In the genomic region with DNA sequence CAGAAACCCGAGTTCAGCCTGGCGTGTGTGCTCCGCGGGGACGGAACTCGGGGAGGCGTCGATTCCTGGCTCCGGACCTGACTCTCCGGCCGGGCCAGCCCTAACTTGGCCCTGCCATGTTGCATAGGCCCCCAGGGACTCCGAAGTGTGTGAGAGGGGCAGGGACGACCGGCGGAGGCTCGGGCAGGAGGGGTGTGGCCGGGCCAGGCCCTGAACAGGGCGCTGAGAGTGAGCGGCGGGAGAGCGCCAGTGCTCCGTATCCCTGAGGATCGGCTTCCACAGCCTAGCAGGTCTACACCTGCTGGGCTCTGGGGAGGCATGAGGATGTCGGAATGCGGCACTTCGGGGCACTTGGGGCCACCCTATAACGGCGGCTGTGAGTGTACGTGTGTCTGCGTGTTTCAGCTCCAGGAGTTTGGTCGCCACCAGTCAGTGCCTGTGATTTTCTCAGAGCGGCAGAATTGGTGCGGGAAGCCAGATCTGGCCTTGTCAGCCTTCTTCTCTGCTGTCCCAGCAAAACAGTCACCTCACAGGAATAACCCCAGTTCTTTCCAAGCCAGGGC, we compare ENCODE assay signal across 9 cellular contexts. TPM values are rescaled to one million over a fixed set of nuclear protein-coding genes. Genes with fewer than 3 reads are reported as not detected.
DNase-seq lines count a peak whose midpoint lies in the region; ATAC-seq, FAIRE-seq and TF ChIP-seq lines count a peak whose summit lies in the region.
"Had no signal": no experiment of that assay in that cellular context is flagged by ENCODE, and none has a peak within 500 bp of the region (broad histone marks: within the 10 kb centered on the region; RNA-seq: fewer than 3 reads in every experiment).

No MANE protein-coding gene starts in this region.

- no peak overlapping the region for H3K23ac ChIP-seq in IMR-90 (ENCODE audit: low read depth, low read length)

- H4K91ac ChIP-seq in IMR-90 (ENCODE audit: insufficient read depth, low read depth, low read length) = no peak overlapping the region

- H2BK120ac ChIP-seq in IMR-90 (ENCODE audit: low read depth, low read length) = no peak overlapping the region

- H3K27me3 ChIP-seq in A673 (replicated peaks; ENCODE audit: insufficient read depth, low read depth, low read length, poor library complexity) (peaks cover 52% of the 10 kb centered on the region), IMR-90 (ENCODE audit: control insufficient read depth, insufficient read depth, low read length) (peaks cover 61% of the 10 kb centered on the region)

- ATAC-seq in IMR-90 (ENCODE audit: low read depth) (no peak), GM19035 (IDR thresholded peaks at IDR 0.05; ENCODE audit: unreplicated experiment) (no peak), omental fat pad (ENCODE audit: low FRiP score) (no peak)
- no peak for ATAC-seq in activated CD8-positive, alpha-beta memory T cell treated with anti-CD3 and anti-CD28 coated beads, Interleukin-2, amount 10 ng/mL, durations not matched to agents 7 days and 5 days

- TF ChIP-seq POLR2A in IMR-90 (IDR thresholded peaks at IDR 0.05; ENCODE audit: low read depth, low read length) (no peak), H54 (IDR thresholded peaks at IDR 0.05; ENCODE audit: low read depth, low read length) (no peak)

- no peaks in the 10 kb centered on the region for H3K36me3 ChIP-seq in A673 (ENCODE audit: insufficient read depth, low read length, poor library complexity, severe bottlenecking)
- no peaks in the 10 kb centered on the region for H3K36me3 ChIP-seq in IMR-90 (ENCODE audit: control insufficient read depth, insufficient read depth, low read length)

- in situ Hi-C loops in IMR-90 (cut with MboI; ENCODE audit: low sequenced_read_pairs) = no loop called here

- H3K14ac ChIP-seq in IMR-90 (replicated peaks; ENCODE audit: low read depth, low read length) = no peak overlapping the region

- H3K79me1 ChIP-seq in IMR-90 (ENCODE audit: low read depth in 1 of 2, low read length in 2 of 2) = no peaks in the 10 kb centered on the region

- H2AFZ ChIP-seq in IMR-90 (replicated peaks; ENCODE audit: low read length, poor library complexity) = no peak overlapping the region

- intact Hi-C loops in A673 (cut with micrococcal nuclease; ENCODE audit: unreplicated experiment) = no loop called here
- intact Hi-C loops in IMR-90 (cut with micrococcal nuclease) = no loop called here

- H3K9me1 ChIP-seq in IMR-90 (ENCODE audit: insufficient read depth, low read length) = no peaks in the 10 kb centered on the region; the same call in 1 of the 2 replicates

- CTCF ChIA-PET in A673 (lab: Charles Lee) = no interaction called here
- CTCF ChIA-PET in IMR-90 (lab: Yijun Ruan, JAX) = no interaction called here
- CTCF ChIA-PET in activated CD8-positive, alpha-beta memory T cell treated with anti-CD3 and anti-CD28 coated beads, Interleukin-2, amount 10 ng/mL, durations not matched to agents 7 days and 5 days (lab: Charles Lee) = no interaction called here

- H3K9me3 Mint-ChIP-seq in endothelial cell (ENCODE audit: unreplicated experiment) (no peaks in the 10 kb centered on the region), nephron progenitor cell (no peaks in the 10 kb centered on the region)
- no peaks in the 10 kb centered on the region for H3K9me3 Mint-ChIP-seq in activated CD8-positive, alpha-beta memory T cell treated with anti-CD3 and anti-CD28 coated beads, Interleukin-2, amount 10 ng/mL, durations not matched to agents 7 days and 5 days (ENCODE audit: low read depth)
- H3K9me3 Mint-ChIP-seq: CD4-positive, alpha-beta T cell had no signal

- no peak overlapping the region for H2BK15ac ChIP-seq in IMR-90 (ENCODE audit: low read depth, low read length)

- TF ChIP-seq RAD21 in IMR-90 (IDR thresholded peaks at IDR 0.05; ENCODE audit: low read length) = no peak

- TF ChIP-seq CTCF in A673 (conservative IDR thresholded peaks at IDR 0.05; ENCODE audit: low read depth, low read length) = no peak
- no peak for TF ChIP-seq CTCF in IMR-90 (conservative IDR thresholded peaks at IDR 0.05; ENCODE audit: low read depth, low read length)
- TF ChIP-seq CTCF in endothelial cell (IDR thresholded peaks at IDR 0.05; ENCODE audit: unreplicated experiment) = no peak
- TF ChIP-seq CTCF in nephron progenitor cell (IDR thresholded peaks at IDR 0.05) = no peak
- no peak for TF ChIP-seq CTCF in omental fat pad (IDR thresholded peaks at IDR 0.05)

- no peak overlapping the region for H3K9ac ChIP-seq in IMR-90 (ENCODE audit: low read depth, low read length)

- no peak overlapping the region for H3K56ac ChIP-seq in IMR-90 (ENCODE audit: extremely low read depth, insufficient read depth, low read length)

- no peak overlapping the region for H4K5ac ChIP-seq in IMR-90 (ENCODE audit: low read depth, low read length)

- H3K27me3 Mint-ChIP-seq in endothelial cell (ENCODE audit: unreplicated experiment) (peaks cover 30% of the 10 kb centered on the region), nephron progenitor cell (ENCODE audit: low read depth, poor library complexity) (peaks cover 49% of the 10 kb centered on the region)
- H3K27me3 Mint-ChIP-seq in activated CD8-positive, alpha-beta memory T cell treated with anti-CD3 and anti-CD28 coated beads, Interleukin-2, amount 10 ng/mL, durations not matched to agents 7 days and 5 days = peaks cover 55% of the 10 kb centered on the region

- 2% methylated on average over 5 of the region's 33 CpGs; no CpG with 5 or more reads in 1 of the 2 experiments for WGBS in IMR-90 (ENCODE audit: extremely low coverage in 2 of 2, insufficient read length in 1 of 2), 2 experiments

- dilution Hi-C loops in IMR-90 (cut with HindIII; ENCODE audit: low sequenced_read_pairs, unreplicated experiment) = no loop called here

- H3K4ac ChIP-seq in IMR-90 (ENCODE audit: low read depth, low read length) = no peak overlapping the region

- DNase-seq in A673 (ENCODE audit: low spot score) (no peak), IMR-90 (no peak), endothelial cell (ENCODE audit: low spot score) (no peak), nephron progenitor cell (no peak), H54 (ENCODE audit: insufficient read length, low spot score) (no peak), omental fat pad (ENCODE audit: low spot score) (no peak)
- no peak for DNase-seq in activated CD8-positive, alpha-beta memory T cell treated with anti-CD3 and anti-CD28 coated beads, Interleukin-2, amount 10 ng/mL, durations not matched to agents 7 days and 5 days

- H4K8ac ChIP-seq in IMR-90 (ENCODE audit: low read depth in 2 of 2, low read length in 2 of 2) = no peak overlapping the region

- no peaks in the 10 kb centered on the region for H3K36me3 Mint-ChIP-seq in endothelial cell (ENCODE audit: low read depth, unreplicated experiment)
- no peaks in the 10 kb centered on the region for H3K36me3 Mint-ChIP-seq in nephron progenitor cell (ENCODE audit: low read depth)
- H3K36me3 Mint-ChIP-seq in activated CD8-positive, alpha-beta memory T cell treated with anti-CD3 and anti-CD28 coated beads, Interleukin-2, amount 10 ng/mL, durations not matched to agents 7 days and 5 days = no peaks in the 10 kb centered on the region

- H3K4me1 Mint-ChIP-seq in endothelial cell (ENCODE audit: unreplicated experiment) (peaks cover 2% of the 10 kb centered on the region), nephron progenitor cell (peaks cover 32% of the 10 kb centered on the region)
- H3K4me1 Mint-ChIP-seq in activated CD8-positive, alpha-beta memory T cell treated with anti-CD3 and anti-CD28 coated beads, Interleukin-2, amount 10 ng/mL, durations not matched to agents 7 days and 5 days = peaks cover 2% of the 10 kb centered on the region

- no peak overlapping the region for H2BK5ac ChIP-seq in IMR-90 (ENCODE audit: low read depth, low read length, poor library complexity, severe bottlenecking)

- H3K4me2 ChIP-seq in IMR-90 (ENCODE audit: low read depth, low read length) = peak overlapping the region; percentile 26; the same call in 1 of the 2 replicates

- POLR2A ChIA-PET in A673 (lab: Charles Lee; ENCODE audit: low non-redundant PET) (no interaction called here), IMR-90 (lab: Charles Lee; ENCODE audit: unreplicated experiment) (no interaction called here)

- no peak overlapping the region for H2AK5ac ChIP-seq in IMR-90 (ENCODE audit: low read depth, low read length)

- H3K4me3 Mint-ChIP-seq in endothelial cell (ENCODE audit: unreplicated experiment) (no peak overlapping the region), nephron progenitor cell (peak overlapping the region; percentile 57)
- no peak overlapping the region for H3K4me3 Mint-ChIP-seq in activated CD8-positive, alpha-beta memory T cell treated with anti-CD3 and anti-CD28 coated beads, Interleukin-2, amount 10 ng/mL, durations not matched to agents 7 days and 5 days
- H3K4me3 Mint-ChIP-seq: CD4-positive, alpha-beta T cell had no signal

- FAIRE-seq in H54 (lab: Jason Lieb, UNC) = no peak

- H3K4me3 ChIP-seq in A673 (ENCODE audit: low read depth, low read length, poor library complexity, severe bottlenecking) = peak overlapping the region; percentile 25
- no peak overlapping the region for H3K4me3 ChIP-seq in IMR-90 (ENCODE audit: insufficient read depth, low read depth, low read length)

- H3K27ac ChIP-seq in A673 (ENCODE audit: low read depth, low read length, poor library complexity, severe bottlenecking) (no peak overlapping the region), IMR-90 (ENCODE audit: insufficient read depth, low read length) (no peak overlapping the region)

- H3K27ac Mint-ChIP-seq in endothelial cell (ENCODE audit: unreplicated experiment) (peak overlapping the region; percentile 42), nephron progenitor cell (no peak overlapping the region)
- H3K27ac Mint-ChIP-seq in activated CD8-positive, alpha-beta memory T cell treated with anti-CD3 and anti-CD28 coated beads, Interleukin-2, amount 10 ng/mL, durations not matched to agents 7 days and 5 days = no peak overlapping the region
- H3K27ac Mint-ChIP-seq: CD4-positive, alpha-beta T cell had no signal

- H3K18ac ChIP-seq in IMR-90 (ENCODE audit: low read depth, low read length) = no peak overlapping the region

- BruUV-seq in A673 (replicated peaks; lab: Mats Ljungman, UMichigan) (no TSS peak), IMR-90 (replicated peaks; lab: Mats Ljungman, UMichigan) (no TSS peak)

- H3K9me3 ChIP-seq in A673 (ENCODE audit: low read depth, low read length, poor library complexity, severe bottlenecking) (no peaks in the 10 kb centered on the region), IMR-90 (ENCODE audit: control insufficient read depth, insufficient read depth, low read length) (no peaks in the 10 kb centered on the region)

- peaks cover 4% of the 10 kb centered on the region; the same call in 1 of the 2 replicates for H4K20me1 ChIP-seq in IMR-90 (ENCODE audit: insufficient read depth, low read length)

- H2AK9ac ChIP-seq in IMR-90 (replicated peaks; ENCODE audit: low read depth, low read length, poor library complexity) = no peak overlapping the region

- H3K4me1 ChIP-seq in A673 (ENCODE audit: insufficient read depth, low read length, poor library complexity, severe bottlenecking) (no peaks in the 10 kb centered on the region), IMR-90 (ENCODE audit: control insufficient read depth, insufficient read depth, low read length) (peaks cover 2% of the 10 kb centered on the region)

- H2BK20ac ChIP-seq in IMR-90 (ENCODE audit: low read depth, low read length) = no peak overlapping the region

RNA-seq across cellular contexts. Expression of gene KCNK3, which starts 0.8 kb away (rescaled TPM):
- total RNA-seq in A673 (2021) (0.13 and 0.31 TPM in 2 replicates), IMR-90 (2012; rRNA removed) (under 0.01 TPM in 2 replicates), endothelial cell (ENCODE audit: unreplicated experiment) (not detected), omental fat pad (1 to 10 TPM; 1.6 to 7.7 (median 3.5) TPM)
- 0.03 and 0.17 TPM in 2 replicates for polyA plus RNA-seq in IMR-90 (2012; rRNA removed)
- polyA plus RNA-seq in IMR-90 (2012; cell fraction: cytosol; rRNA removed) = 0.11 TPM in 1 of 2 replicates, not detected in the other
- polyA plus RNA-seq in IMR-90 (2012; cell fraction: nucleus; rRNA removed; ENCODE audit: low replicate concordance) = 0.07 TPM in 1 of 2 replicates, not detected in the other
- not detected for total RNA-seq in activated CD8-positive, alpha-beta memory T cell treated with anti-CD3 and anti-CD28 coated beads, Interleukin-2, amount 10 ng/mL, durations not matched to agents 7 days and 5 days
- total RNA-seq: CD4-positive, alpha-beta T cell had no signal

RNA-seq across cellular contexts. Expression of gene CIB4, which starts 52.2 kb away (rescaled TPM):
- total RNA-seq in A673 (2021) = not detected in 2 replicates
- not detected in 2 replicates for total RNA-seq in IMR-90 (2012; rRNA removed)
- not detected in 2 replicates for polyA plus RNA-seq in IMR-90 (2012; rRNA removed)
- polyA plus RNA-seq in IMR-90 (2012; cell fraction: cytosol; rRNA removed) = not detected in 2 replicates
- polyA plus RNA-seq in IMR-90 (2012; cell fraction: nucleus; rRNA removed; ENCODE audit: low replicate concordance) = not detected in 2 replicates
- total RNA-seq in endothelial cell (ENCODE audit: unreplicated experiment) = not detected
- not detected for total RNA-seq in activated CD8-positive, alpha-beta memory T cell treated with anti-CD3 and anti-CD28 coated beads, Interleukin-2, amount 10 ng/mL, durations not matched to agents 7 days and 5 days
- not detected for total RNA-seq in omental fat pad
- total RNA-seq: CD4-positive, alpha-beta T cell had no signal
